1 cellular context compared by ENCODE assay signal in genomic region chr1:172429324-172430127, GRCh38.
TF ChIP-seq lines count a peak whose summit lies in the region.

No MANE protein-coding gene starts in this region.

TF ChIP-seq in HEK293, 187 proteins besides CTCF, POLR2A, EP300 and RAD21 (continued from another document):
- TF ChIP-seq, protein P1, sequence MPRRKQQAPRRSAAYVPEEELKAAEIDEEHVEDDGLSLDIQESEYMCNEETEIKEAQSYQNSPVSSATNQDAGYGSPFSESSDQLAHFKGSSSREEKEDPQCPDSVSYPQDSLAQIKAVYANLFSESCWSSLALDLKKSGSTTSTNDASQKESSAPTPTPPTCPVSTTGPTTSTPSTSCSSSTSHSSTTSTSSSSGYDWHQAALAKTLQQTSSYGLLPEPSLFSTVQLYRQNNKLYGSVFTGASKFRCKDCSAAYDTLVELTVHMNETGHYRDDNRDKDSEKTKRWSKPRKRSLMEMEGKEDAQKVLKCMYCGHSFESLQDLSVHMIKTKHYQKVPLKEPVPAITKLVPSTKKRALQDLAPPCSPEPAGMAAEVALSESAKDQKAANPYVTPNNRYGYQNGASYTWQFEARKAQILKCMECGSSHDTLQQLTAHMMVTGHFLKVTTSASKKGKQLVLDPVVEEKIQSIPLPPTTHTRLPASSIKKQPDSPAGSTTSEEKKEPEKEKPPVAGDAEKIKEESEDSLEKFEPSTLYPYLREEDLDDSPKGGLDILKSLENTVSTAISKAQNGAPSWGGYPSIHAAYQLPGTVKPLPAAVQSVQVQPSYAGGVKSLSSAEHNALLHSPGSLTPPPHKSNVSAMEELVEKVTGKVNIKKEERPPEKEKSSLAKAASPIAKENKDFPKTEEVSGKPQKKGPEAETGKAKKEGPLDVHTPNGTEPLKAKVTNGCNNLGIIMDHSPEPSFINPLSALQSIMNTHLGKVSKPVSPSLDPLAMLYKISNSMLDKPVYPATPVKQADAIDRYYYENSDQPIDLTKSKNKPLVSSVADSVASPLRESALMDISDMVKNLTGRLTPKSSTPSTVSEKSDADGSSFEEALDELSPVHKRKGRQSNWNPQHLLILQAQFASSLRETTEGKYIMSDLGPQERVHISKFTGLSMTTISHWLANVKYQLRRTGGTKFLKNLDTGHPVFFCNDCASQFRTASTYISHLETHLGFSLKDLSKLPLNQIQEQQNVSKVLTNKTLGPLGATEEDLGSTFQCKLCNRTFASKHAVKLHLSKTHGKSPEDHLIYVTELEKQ (tag by site-specific recombination; IDR thresholded peaks at IDR 0.05; ENCODE audit: borderline replicate concordance), result no peak
